9 cellular contexts compared by ENCODE assay signal in the genomic region with DNA sequence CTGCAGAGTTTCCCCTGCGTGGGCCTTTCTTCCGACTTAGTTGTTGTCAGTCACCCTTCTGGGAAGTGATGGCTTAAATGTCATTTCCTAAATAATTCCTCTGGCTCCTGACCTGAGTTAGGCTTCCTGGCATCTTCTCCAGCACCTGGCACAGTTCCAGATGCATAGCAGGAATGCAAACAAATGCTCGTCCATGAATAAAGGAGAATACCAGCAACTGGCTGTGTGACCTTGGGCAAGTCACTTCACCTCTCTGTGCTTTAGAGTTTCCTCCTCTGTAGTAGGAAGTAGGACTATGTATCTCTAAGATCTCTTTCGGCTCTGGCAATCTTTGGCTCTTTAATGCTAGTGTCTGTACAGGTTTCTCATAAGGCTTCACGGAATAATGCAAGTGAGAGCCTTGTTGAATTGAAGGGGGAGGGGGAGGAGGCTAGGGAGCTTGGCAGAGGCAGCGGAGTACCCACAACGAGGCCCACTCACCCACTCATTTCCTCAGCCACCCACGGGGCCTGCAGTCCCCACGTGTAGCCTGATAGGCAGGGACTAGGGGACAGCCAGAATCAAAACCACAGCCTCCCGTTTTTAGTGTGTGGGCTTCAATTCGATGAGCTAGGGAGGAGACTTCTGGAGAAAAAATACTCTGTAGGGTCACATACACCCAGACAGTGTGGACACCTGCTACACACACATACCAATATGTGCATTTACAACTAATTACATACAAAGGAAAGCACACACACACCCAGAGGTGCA. TPM values are rescaled to one million over a fixed set of nuclear protein-coding genes. Genes with fewer than 3 reads are reported as not detected.
DNase-seq lines count a peak whose midpoint lies in the region; ATAC-seq and TF ChIP-seq lines count a peak whose summit lies in the region.
"Had no signal": no experiment of that assay in that cellular context is flagged by ENCODE, and none has a peak within 500 bp of the region (broad histone marks: within the 10 kb centered on the region; RNA-seq: fewer than 3 reads in every experiment).

No MANE protein-coding gene starts in this region.

- H3K4me3 ChIP-seq in mesenchymal stem cell (ENCODE audit: insufficient read depth in 1 of 2, low read depth in 1 of 2, low read length in 2 of 2), result no peak overlapping the region

- TF ChIP-seq CTCF in nephron progenitor cell (IDR thresholded peaks at IDR 0.05) (no peak), endothelial cell (IDR thresholded peaks at IDR 0.05; ENCODE audit: unreplicated experiment) (no peak)

- H2AFZ ChIP-seq in mesenchymal stem cell (ENCODE audit: low read depth, low read length), result no peak overlapping the region

- peak overlapping the region in 1 of 2 experiments; percentile 66 for H3K14ac ChIP-seq in mesenchymal stem cell (ENCODE audit: low read length in 2 of 2)

- 73% methylated on average over 5 of the region's 11 CpGs for WGBS in mesenchymal stem cell

- H2BK120ac ChIP-seq in mesenchymal stem cell (ENCODE audit: low read depth, low read length), result no peak overlapping the region

- CTCF ChIA-PET in T-cell (lab: Charles Lee), result interaction anchor here in 1 of 2 donors (1.1 to 2.2 kb wide), 2 partner anchors 20 to 45 kb away, joined by 4 to 6 read pairs; no protein-coding TSS in a partner anchor

- no peak overlapping the region for H4K8ac ChIP-seq in mesenchymal stem cell (ENCODE audit: low read length)

- DNase-seq in T-cell (no peak), mesenchymal stem cell (no peak), nephron progenitor cell (no peak), GOT3 (lab: John Stamatoyannopoulos, UW) (no peak), endothelial cell (ENCODE audit: low spot score) (no peak), NCI-H2081 treated with DMSO at 0.1 percent for 48 hours (lab: John Stamatoyannopoulos, UW) (no peak)
- DNase-seq: MV-4-11 had no signal

- H3K4me3 Mint-ChIP-seq in T-cell, result peak overlapping the region; percentile 31 to 77 (median 49)
- no peak overlapping the region for H3K4me3 Mint-ChIP-seq in nephron progenitor cell
- no peak overlapping the region for H3K4me3 Mint-ChIP-seq in endothelial cell (ENCODE audit: unreplicated experiment)

- H2BK15ac ChIP-seq in mesenchymal stem cell (ENCODE audit: low read depth, poor library complexity, severe bottlenecking), result peak overlapping the region; percentile 6

- peak overlapping the region; percentile 45 to 60 for H2BK12ac ChIP-seq in mesenchymal stem cell (ENCODE audit: low read length in 2 of 2)

- H3K27ac ChIP-seq in mesenchymal stem cell (ENCODE audit: low read length, poor library complexity, severe bottlenecking), result no peak overlapping the region

- no peak overlapping the region for H2BK5ac ChIP-seq in mesenchymal stem cell (ENCODE audit: low read depth, low read length, poor library complexity, severe bottlenecking)

- no peaks in the 10 kb centered on the region for H3K79me1 ChIP-seq in mesenchymal stem cell (replicated peaks; ENCODE audit: low read length, poor library complexity, severe bottlenecking)

- H3K27me3 Mint-ChIP-seq in T-cell (peaks cover 2 to 7% of the 10 kb centered on the region in 2 donors), nephron progenitor cell (ENCODE audit: low read depth, poor library complexity) (peaks cover 7% of the 10 kb centered on the region), endothelial cell (ENCODE audit: unreplicated experiment) (peaks cover 2% of the 10 kb centered on the region)

- H3K9ac ChIP-seq in mesenchymal stem cell (ENCODE audit: low read length), result no peak overlapping the region

- POLR2A ChIA-PET in T-cell (lab: Charles Lee), result interaction anchor here in 1 of 2 donors (0.6 to 3.0 kb wide), 2 partner anchors 46 to 588 kb away, joined by 4 to 73 read pairs; a partner anchor contains a TSS

- H3K23ac ChIP-seq in mesenchymal stem cell (ENCODE audit: low read length in 2 of 2), result no peak overlapping the region

- H3K27me3 ChIP-seq in mesenchymal stem cell (ENCODE audit: control insufficient read depth in 1 of 2, insufficient read depth in 1 of 2, low read length in 2 of 2), result peaks cover 10 to 31% of the 10 kb centered on the region in 2 experiments

- no peak overlapping the region for H4K91ac ChIP-seq in mesenchymal stem cell (ENCODE audit: low read length)

- H3K18ac ChIP-seq in mesenchymal stem cell (ENCODE audit: low read depth in 1 of 2, low read length in 2 of 2), result no peak overlapping the region

- H3K9me3 Mint-ChIP-seq in T-cell (no peaks in the 10 kb centered on the region), nephron progenitor cell (no peaks in the 10 kb centered on the region), endothelial cell (ENCODE audit: unreplicated experiment) (no peaks in the 10 kb centered on the region)

- H3K4me1 Mint-ChIP-seq in T-cell, result peaks cover 82 to 90% (median 88%) of the 10 kb centered on the region in 3 donors
- peaks cover 29% of the 10 kb centered on the region for H3K4me1 Mint-ChIP-seq in nephron progenitor cell
- H3K4me1 Mint-ChIP-seq in endothelial cell (ENCODE audit: unreplicated experiment), result peaks cover 4% of the 10 kb centered on the region

- peaks cover 2% of the 10 kb centered on the region for H3K4me1 ChIP-seq in mesenchymal stem cell (ENCODE audit: control insufficient read depth, insufficient read depth, low read depth, low read length)

- no peak overlapping the region for H3K4me2 ChIP-seq in mesenchymal stem cell (ENCODE audit: low read length, poor library complexity, severe bottlenecking)

- ATAC-seq in GM18858 (IDR thresholded peaks at IDR 0.05; ENCODE audit: unreplicated experiment) (peak; percentile 14), HG02763 (IDR thresholded peaks at IDR 0.05; ENCODE audit: unreplicated experiment) (peak; percentile 14), T-cell (replicated peaks in 1 of 4) (no peak)

- H3K4ac ChIP-seq in mesenchymal stem cell (ENCODE audit: low read depth in 1 of 2, low read length in 2 of 2), result no peak overlapping the region

- H3K9me3 ChIP-seq in mesenchymal stem cell (ENCODE audit: control insufficient read depth, low read length), result no peaks in the 10 kb centered on the region

- no peak overlapping the region for H2AK5ac ChIP-seq in mesenchymal stem cell (ENCODE audit: low read length, severe bottlenecking)

- no peaks in the 10 kb centered on the region for H3K36me3 ChIP-seq in mesenchymal stem cell (ENCODE audit: control insufficient read depth in 1 of 2, insufficient read depth in 2 of 2, low read depth in 1 of 2, low read length in 2 of 2)

- H3K27ac Mint-ChIP-seq in T-cell (peak overlapping the region; percentile 69 to 70), nephron progenitor cell (no peak overlapping the region), endothelial cell (ENCODE audit: unreplicated experiment) (no peak overlapping the region)

- H3K36me3 Mint-ChIP-seq in T-cell (no peaks in the 10 kb centered on the region), nephron progenitor cell (ENCODE audit: low read depth) (no peaks in the 10 kb centered on the region), endothelial cell (ENCODE audit: low read depth, unreplicated experiment) (no peaks in the 10 kb centered on the region)

RNA-seq across cellular contexts. Expression of a gene that starts 48.1 kb away (rescaled TPM):
- total RNA-seq in T-cell (100 to 1,000 TPM in 1 of 5 donors, 10 to 100 TPM in 2, 1 to 10 TPM in 2; 7.6 to 133 (median 11.2) TPM), endothelial cell (ENCODE audit: unreplicated experiment) (0.05 TPM)
- 1.3 TPM for polyA plus RNA-seq in mesenchymal stem cell (2013, experiment 1 of 2)
- 1.3 TPM for polyA plus RNA-seq in mesenchymal stem cell (2013, experiment 2 of 2)

Comparison
In these comparisons a context has a peak if more than half of its experiments do, and no peak if none do; other contexts are left out.
1. ATAC-seq: peak in GM18858 (single experiment) and HG02763 (single experiment); none in T-cell (0 of 4).
2. H3K27ac Mint-ChIP-seq: peak in T-cell (2 of 2); none in nephron progenitor cell (single experiment) and endothelial cell (single experiment).
3. H3K4me3 Mint-ChIP-seq: peak in T-cell (3 of 3); none in nephron progenitor cell (single experiment) and endothelial cell (single experiment).